Comparison of ENCODE assay signal across 8 cellular contexts in the genomic region with DNA sequence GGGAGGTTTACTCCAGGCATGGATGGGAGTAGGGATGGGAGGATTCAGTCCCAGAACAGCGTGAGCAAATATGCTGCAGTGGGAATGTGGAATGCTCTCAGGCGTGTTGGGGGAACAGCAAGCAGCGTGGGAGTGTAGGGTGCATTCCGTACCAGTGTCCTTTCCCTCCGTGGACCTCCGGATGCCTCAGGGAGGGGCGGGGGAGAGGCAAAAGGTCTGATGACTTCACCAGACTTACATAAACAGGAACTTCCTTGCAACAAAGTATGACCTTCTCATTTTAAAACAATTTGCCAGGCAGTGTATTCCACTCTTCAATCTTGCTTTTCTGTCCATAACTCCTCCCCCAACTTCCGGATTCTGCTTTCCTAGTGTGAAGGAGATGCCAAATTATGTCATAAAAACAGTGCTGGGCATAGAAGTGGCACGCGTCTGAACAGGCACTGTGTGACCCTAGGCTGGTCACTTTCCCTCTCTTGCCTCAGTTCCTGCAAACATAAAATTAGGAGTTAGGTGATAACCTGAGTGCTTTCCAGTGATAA.
DNase-seq lines count a peak whose midpoint lies in the region; ATAC-seq, FAIRE-seq and TF ChIP-seq lines count a peak whose summit lies in the region.

No MANE protein-coding gene starts in this region.

- H3K4me3 ChIP-seq in AG04449 (ENCODE audit: low read depth, low read length) = no peak overlapping the region
- H3K4me3 ChIP-seq in epithelial cell of esophagus (ENCODE audit: low read length) = no peak overlapping the region
- H3K4me3 ChIP-seq in muscle layer of colon (ENCODE audit: low read depth in 1 of 2, low read length in 2 of 2) = peak overlapping the region in 1 of 2 donors; percentile 19

- ATAC-seq in GM18858 (IDR thresholded peaks at IDR 0.05; ENCODE audit: unreplicated experiment) = no peak

- H3K4me1 ChIP-seq in muscle layer of colon (ENCODE audit: insufficient read depth, low read length) = peaks cover 22% of the 10 kb centered on the region

- POLR2A ChIA-PET in AG04449 (lab: Yijun Ruan, JAX) = interaction anchor here (1.0 kb wide), 1 partner anchor 12 kb away, joined by 3 read pairs; no protein-coding TSS in a partner anchor

- CTCF ChIA-PET in AG04449 (lab: Yijun Ruan, JAX) = interaction anchor here (1.5 to 5.0 kb wide), 4 partner anchors 10 to 132 kb away, joined by 5 to 43 read pairs (median 6); no protein-coding TSS in a partner anchor

- peak overlapping the region; percentile 36 for H3K27ac ChIP-seq in muscle layer of colon (ENCODE audit: low read depth, low read length)

- H3K36me3 ChIP-seq in muscle layer of colon (ENCODE audit: insufficient read depth, low read length) = no peaks in the 10 kb centered on the region

- no peaks in the 10 kb centered on the region for H3K9me3 ChIP-seq in muscle layer of colon (ENCODE audit: low read length)

- no peak for FAIRE-seq in GM19239 (lab: Jason Lieb, UNC)

- TF ChIP-seq CTCF in AG04449 (IDR thresholded peaks at IDR 0.05; ENCODE audit: insufficient read depth, low read length, missing control alignments) (no peak), epithelial cell of esophagus (IDR thresholded peaks at IDR 0.05; ENCODE audit: insufficient read depth, low read depth, low read length, missing control alignments) (no peak)

- DNase-seq in AG04449 (ENCODE audit: low read depth, low spot score) = peak; percentile 95
- DNase-seq in OCI-M1 (lab: John Stamatoyannopoulos, UW) = peak; percentile 28
- DNase-seq in epithelial cell of esophagus (ENCODE audit: low read depth) = peak; percentile 78
- DNase-seq in stimulated activated CD4-positive, alpha-beta T cell treated with anti-CD3 and anti-CD28 coated beads, Interleukin-4, amount 100 ng/mL, for 1 hour = no peak
- no peak for DNase-seq in GM19239 (ENCODE audit: insufficient read length, low spot score)
- DNase-seq in stimulated activated CD8-positive, alpha-beta memory T cell treated with anti-CD3 and anti-CD28 coated beads, Interleukin-4, amount 100 ng/mL, for 48 hours = no peak

- no peaks in the 10 kb centered on the region for H3K27me3 ChIP-seq in muscle layer of colon (ENCODE audit: control insufficient read depth in 1 of 2, insufficient read depth in 2 of 2, low read length in 2 of 2)

- H3K9ac ChIP-seq in muscle layer of colon (ENCODE audit: low read length) = no peak overlapping the region

Comparison
In these comparisons a context has a peak if more than half of its experiments do, and no peak if none do; other contexts are left out.
1. DNase-seq: peak in AG04449 (single experiment), OCI-M1 (single experiment) and epithelial cell of esophagus (single experiment); none in stimulated activated CD4-positive, alpha-beta T cell treated with anti-CD3 and anti-CD28 coated beads, Interleukin-4, amount 100 ng/mL, for 1 hour (single experiment), GM19239 (single experiment) and stimulated activated CD8-positive, alpha-beta memory T cell treated with anti-CD3 and anti-CD28 coated beads, Interleukin-4, amount 100 ng/mL, for 48 hours (single experiment).